1 cellular context compared by ENCODE assay signal in the genomic region with DNA sequence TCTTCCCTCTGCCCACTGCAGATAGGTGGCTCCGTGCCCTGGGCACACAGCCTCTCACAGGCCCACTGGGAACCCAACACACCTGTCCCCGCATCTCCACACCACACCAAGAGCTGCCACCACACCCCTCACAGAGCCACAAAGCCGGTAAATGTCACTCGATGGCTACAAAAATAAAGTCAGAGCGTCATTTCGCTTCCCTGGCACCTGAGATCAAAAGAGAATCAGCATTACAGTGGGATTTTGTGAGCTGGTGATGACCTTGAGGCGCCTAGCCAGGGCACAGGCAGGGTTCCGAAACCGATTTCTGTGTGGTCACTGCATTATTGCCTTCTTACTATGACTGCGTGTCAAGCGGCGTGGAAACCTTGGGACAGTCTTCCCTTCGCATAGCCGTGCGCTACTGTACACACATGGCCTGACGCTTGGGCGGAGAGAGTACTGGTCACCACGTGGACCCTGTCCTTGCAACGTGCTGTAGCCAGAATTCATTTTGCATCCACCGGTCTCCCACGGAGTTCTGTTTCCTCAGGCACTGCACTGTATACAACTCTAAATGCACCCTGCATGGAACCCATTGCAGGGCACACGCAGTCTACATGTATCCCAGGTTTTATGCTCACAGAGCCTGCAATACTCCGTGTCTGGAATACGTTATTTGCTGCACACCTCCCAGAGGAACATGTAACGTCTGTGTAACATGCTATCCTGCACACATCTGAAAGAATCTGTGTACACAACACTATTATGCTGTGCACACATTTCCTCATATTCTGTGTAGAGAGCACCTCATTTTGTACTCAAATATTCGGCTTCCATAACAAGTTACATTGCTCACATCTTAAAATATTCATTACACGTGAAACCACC.
TF ChIP-seq lines count a peak whose summit lies in the region.

No MANE protein-coding gene starts in this region.

TF ChIP-seq in WTC11, 78 proteins besides CTCF, POLR2A, EP300 and RAD21 (continued from another document):
- TF ChIP-seq, protein P1, sequence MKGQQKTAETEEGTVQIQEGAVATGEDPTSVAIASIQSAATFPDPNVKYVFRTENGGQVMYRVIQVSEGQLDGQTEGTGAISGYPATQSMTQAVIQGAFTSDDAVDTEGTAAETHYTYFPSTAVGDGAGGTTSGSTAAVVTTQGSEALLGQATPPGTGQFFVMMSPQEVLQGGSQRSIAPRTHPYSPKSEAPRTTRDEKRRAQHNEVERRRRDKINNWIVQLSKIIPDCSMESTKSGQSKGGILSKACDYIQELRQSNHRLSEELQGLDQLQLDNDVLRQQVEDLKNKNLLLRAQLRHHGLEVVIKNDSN (CRISPR knock-in tag; IDR thresholded peaks at IDR 0.05) = no peak
- TF ChIP-seq ESRRA (CRISPR knock-in tag; IDR thresholded peaks at IDR 0.05; ENCODE audit: borderline replicate concordance) = no peak
- TF ChIP-seq ZNF121 (CRISPR knock-in tag; IDR thresholded peaks at IDR 0.05) = no peak
- TF ChIP-seq ZNF219 (CRISPR knock-in tag; IDR thresholded peaks at IDR 0.05; ENCODE audit: borderline replicate concordance) = no peak
- TF ChIP-seq, protein P2, sequence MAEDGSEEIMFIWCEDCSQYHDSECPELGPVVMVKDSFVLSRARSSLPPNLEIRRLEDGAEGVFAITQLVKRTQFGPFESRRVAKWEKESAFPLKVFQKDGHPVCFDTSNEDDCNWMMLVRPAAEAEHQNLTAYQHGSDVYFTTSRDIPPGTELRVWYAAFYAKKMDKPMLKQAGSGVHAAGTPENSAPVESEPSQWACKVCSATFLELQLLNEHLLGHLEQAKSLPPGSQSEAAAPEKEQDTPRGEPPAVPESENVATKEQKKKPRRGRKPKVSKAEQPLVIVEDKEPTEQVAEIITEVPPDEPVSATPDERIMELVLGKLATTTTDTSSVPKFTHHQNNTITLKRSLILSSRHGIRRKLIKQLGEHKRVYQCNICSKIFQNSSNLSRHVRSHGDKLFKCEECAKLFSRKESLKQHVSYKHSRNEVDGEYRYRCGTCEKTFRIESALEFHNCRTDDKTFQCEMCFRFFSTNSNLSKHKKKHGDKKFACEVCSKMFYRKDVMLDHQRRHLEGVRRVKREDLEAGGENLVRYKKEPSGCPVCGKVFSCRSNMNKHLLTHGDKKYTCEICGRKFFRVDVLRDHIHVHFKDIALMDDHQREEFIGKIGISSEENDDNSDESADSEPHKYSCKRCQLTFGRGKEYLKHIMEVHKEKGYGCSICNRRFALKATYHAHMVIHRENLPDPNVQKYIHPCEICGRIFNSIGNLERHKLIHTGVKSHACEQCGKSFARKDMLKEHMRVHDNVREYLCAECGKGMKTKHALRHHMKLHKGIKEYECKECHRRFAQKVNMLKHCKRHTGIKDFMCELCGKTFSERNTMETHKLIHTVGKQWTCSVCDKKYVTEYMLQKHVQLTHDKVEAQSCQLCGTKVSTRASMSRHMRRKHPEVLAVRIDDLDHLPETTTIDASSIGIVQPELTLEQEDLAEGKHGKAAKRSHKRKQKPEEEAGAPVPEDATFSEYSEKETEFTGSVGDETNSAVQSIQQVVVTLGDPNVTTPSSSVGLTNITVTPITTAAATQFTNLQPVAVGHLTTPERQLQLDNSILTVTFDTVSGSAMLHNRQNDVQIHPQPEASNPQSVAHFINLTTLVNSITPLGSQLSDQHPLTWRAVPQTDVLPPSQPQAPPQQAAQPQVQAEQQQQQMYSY (CRISPR knock-in tag; IDR thresholded peaks at IDR 0.05) = no peak
- TF ChIP-seq ZNF423 (CRISPR knock-in tag; IDR thresholded peaks at IDR 0.05) = no peak
- TF ChIP-seq NR1H2 (CRISPR knock-in tag; IDR thresholded peaks at IDR 0.05) = no peak
- no peak for TF ChIP-seq TCF7 (CRISPR knock-in tag; IDR thresholded peaks at IDR 0.05; ENCODE audit: low read depth)
- TF ChIP-seq, protein P3, sequence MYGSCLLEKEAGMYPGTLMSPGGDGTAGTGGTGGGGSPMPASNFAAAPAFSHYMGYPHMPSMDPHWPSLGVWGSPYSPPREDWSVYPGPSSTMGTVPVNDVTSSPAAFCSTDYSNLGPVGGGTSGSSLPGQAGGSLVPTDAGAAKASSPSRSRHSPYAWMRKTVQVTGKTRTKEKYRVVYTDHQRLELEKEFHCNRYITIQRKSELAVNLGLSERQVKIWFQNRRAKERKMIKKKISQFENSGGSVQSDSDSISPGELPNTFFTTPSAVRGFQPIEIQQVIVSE (CRISPR knock-in tag; IDR thresholded peaks at IDR 0.05; ENCODE audit: borderline replicate concordance) = no peak
- no peak for TF ChIP-seq RORB (CRISPR knock-in tag; IDR thresholded peaks at IDR 0.05)
- TF ChIP-seq NR2C2 (CRISPR knock-in tag; IDR thresholded peaks at IDR 0.05) = no peak
